In genomic region chrX:102715967-102716366, GRCh38 we compare ENCODE assay signal across 7 cellular contexts.
"Had no signal": no experiment of that assay in that cellular context is flagged by ENCODE, and none has a peak within 500 bp of the region (broad histone marks: within the 10 kb centered on the region; RNA-seq: fewer than 3 reads in every experiment).

No MANE protein-coding gene starts in this region.

- FAIRE-seq: HepG2, HTR-8/SVneo, K562 had no signal

- H3K27ac ChIP-seq: HL-60 had no signal

- H3K4me3 Mint-ChIP-seq: IgD-negative memory B cell had no signal

- DNase-seq: KBM-7, KG1 had no signal

- H3K27ac Mint-ChIP-seq: IgD-negative memory B cell had no signal

- ATAC-seq: HepG2, K562 had no signal

- H3K4me3 ChIP-seq: K562 had no signal
